ENCODE assay signal across 8 cellular contexts in the genomic region with DNA sequence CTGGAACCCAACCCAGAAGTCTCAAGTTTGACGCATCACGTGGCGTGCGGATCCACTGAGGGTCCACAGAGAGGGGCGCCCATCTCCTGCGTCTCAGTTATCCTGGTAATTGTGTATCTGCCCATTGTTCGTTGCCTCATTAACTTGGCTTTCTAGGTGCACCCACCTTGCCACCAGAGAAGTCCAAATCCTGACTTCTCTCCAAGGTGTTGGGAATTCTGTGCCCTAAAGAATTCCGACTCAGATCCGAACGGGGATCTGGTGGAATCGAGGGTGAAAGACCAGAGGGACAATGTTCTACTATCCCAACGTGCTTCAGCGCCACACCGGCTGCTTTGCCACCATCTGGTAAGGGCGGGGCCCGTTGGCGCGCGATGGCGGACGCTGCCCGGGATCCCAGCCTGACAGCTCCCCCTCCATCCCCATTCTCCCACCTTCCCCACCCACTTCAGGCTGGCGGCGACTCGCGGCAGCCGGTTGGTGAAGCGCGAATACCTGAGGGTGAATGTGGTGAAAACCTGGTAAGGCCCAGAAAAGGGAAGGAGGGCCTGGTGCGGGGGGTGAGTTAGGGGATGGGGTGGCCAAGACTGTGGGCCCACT. TPM values are rescaled to one million over a fixed set of nuclear protein-coding genes. Genes with fewer than 3 reads are reported as not detected.
DNase-seq lines count a peak whose midpoint lies in the region; ATAC-seq lines count a peak whose summit lies in the region.

No MANE protein-coding gene starts in this region.

- H3K4me3 Mint-ChIP-seq in activated T-helper 1 cell treated with anti-CD3 and anti-CD28 coated beads, Interleukin-12 subunit alpha, Interleukin-12 subunit beta, Interleukin-2, Interleukin-4 antibody, amounts not matched to agents 30 ng/mL and 10 ng/mL and 1 ng/mL, durations not matched to agents 14 hours and 24 hours and 36 hours = peak overlapping the region; percentile 37
- H3K4me3 Mint-ChIP-seq in stimulated activated naive CD8-positive, alpha-beta T cell treated with anti-CD3 and anti-CD28 coated beads, Interleukin-15, amount 100 ng/mL, for 72 hours = peak overlapping the region; percentile 88 to 95

- no peaks in the 10 kb centered on the region for H3K9me3 Mint-ChIP-seq in activated T-helper 1 cell treated with anti-CD3 and anti-CD28 coated beads, Interleukin-12 subunit alpha, Interleukin-12 subunit beta, Interleukin-2, Interleukin-4 antibody, amounts not matched to agents 30 ng/mL and 10 ng/mL and 1 ng/mL, durations not matched to agents 14 hours and 24 hours and 36 hours
- no peaks in the 10 kb centered on the region for H3K9me3 Mint-ChIP-seq in stimulated activated naive CD8-positive, alpha-beta T cell treated with anti-CD3 and anti-CD28 coated beads, Interleukin-15, amount 100 ng/mL, for 72 hours

- H3K27me3 Mint-ChIP-seq in activated T-helper 1 cell treated with anti-CD3 and anti-CD28 coated beads, Interleukin-12 subunit alpha, Interleukin-12 subunit beta, Interleukin-2, Interleukin-4 antibody, amounts not matched to agents 30 ng/mL and 10 ng/mL and 1 ng/mL, durations not matched to agents 14 hours and 24 hours and 36 hours (ENCODE audit: insufficient read depth) = no peaks in the 10 kb centered on the region
- no peaks in the 10 kb centered on the region for H3K27me3 Mint-ChIP-seq in stimulated activated naive CD8-positive, alpha-beta T cell treated with anti-CD3 and anti-CD28 coated beads, Interleukin-15, amount 100 ng/mL, for 72 hours

- peaks cover 5% of the 10 kb centered on the region for H3K4me1 ChIP-seq in iPS-18a (ENCODE audit: control insufficient read depth, low read depth, low read length)

- H3K36me3 ChIP-seq in iPS-18a (ENCODE audit: control insufficient read depth, low read depth, low read length) = peaks cover 4% of the 10 kb centered on the region

- intact Hi-C loops in activated T-helper 1 cell treated with anti-CD3 and anti-CD28 coated beads, Interleukin-12 subunit alpha, Interleukin-12 subunit beta, Interleukin-2, Interleukin-4 antibody, amounts not matched to agents 30 ng/mL and 10 ng/mL and 1 ng/mL, durations not matched to agents 14 hours and 24 hours and 36 hours (cut with micrococcal nuclease) = no loop called here

- ATAC-seq in stimulated activated naive CD8-positive, alpha-beta T cell treated with anti-CD3 and anti-CD28 coated beads, Interleukin-15, amount 100 ng/mL, for 72 hours = no peak
- no peak for ATAC-seq in HG03025 (IDR thresholded peaks at IDR 0.05; ENCODE audit: low FRiP score, unreplicated experiment)

- H3K4me1 Mint-ChIP-seq in activated T-helper 1 cell treated with anti-CD3 and anti-CD28 coated beads, Interleukin-12 subunit alpha, Interleukin-12 subunit beta, Interleukin-2, Interleukin-4 antibody, amounts not matched to agents 30 ng/mL and 10 ng/mL and 1 ng/mL, durations not matched to agents 14 hours and 24 hours and 36 hours (ENCODE audit: low read depth) = peaks cover 20% of the 10 kb centered on the region
- peaks cover 37% of the 10 kb centered on the region for H3K4me1 Mint-ChIP-seq in stimulated activated naive CD8-positive, alpha-beta T cell treated with anti-CD3 and anti-CD28 coated beads, Interleukin-15, amount 100 ng/mL, for 72 hours

- H3K36me3 Mint-ChIP-seq in activated T-helper 1 cell treated with anti-CD3 and anti-CD28 coated beads, Interleukin-12 subunit alpha, Interleukin-12 subunit beta, Interleukin-2, Interleukin-4 antibody, amounts not matched to agents 30 ng/mL and 10 ng/mL and 1 ng/mL, durations not matched to agents 14 hours and 24 hours and 36 hours (ENCODE audit: low read depth) = peaks cover 41% of the 10 kb centered on the region

- DNase-seq in NCI-H524 (lab: John Stamatoyannopoulos, UW) (peak; percentile 70 to 85), NCI-H524 treated with DMSO at 0.1 percent for 48 hours (lab: John Stamatoyannopoulos, UW) (no peak), DMS153 (lab: John Stamatoyannopoulos, UW) (no peak), AG08395 (ENCODE audit: low spot score) (no peak)
- DNase-seq in activated T-helper 1 cell treated with anti-CD3 and anti-CD28 coated beads, Interleukin-12 subunit alpha, Interleukin-12 subunit beta, Interleukin-2, Interleukin-4 antibody, amounts not matched to agents 30 ng/mL and 10 ng/mL and 1 ng/mL, durations not matched to agents 14 hours and 24 hours and 36 hours (ENCODE audit: low spot score) = no peak
- DNase-seq in stimulated activated naive CD8-positive, alpha-beta T cell treated with anti-CD3 and anti-CD28 coated beads, Interleukin-15, amount 100 ng/mL, for 72 hours = no peak

- H3K27ac ChIP-seq in iPS-18a (ENCODE audit: low read length) = no peak overlapping the region

- peak overlapping the region; percentile 57 for H3K4me3 ChIP-seq in iPS-18a (ENCODE audit: low read length)

- H3K9me3 ChIP-seq in iPS-18a (ENCODE audit: control insufficient read depth, low read depth, low read length) = no peaks in the 10 kb centered on the region

- H3K27me3 ChIP-seq in iPS-18a (ENCODE audit: control insufficient read depth, insufficient read depth, low read length) = no peaks in the 10 kb centered on the region

- H3K27ac Mint-ChIP-seq in activated T-helper 1 cell treated with anti-CD3 and anti-CD28 coated beads, Interleukin-12 subunit alpha, Interleukin-12 subunit beta, Interleukin-2, Interleukin-4 antibody, amounts not matched to agents 30 ng/mL and 10 ng/mL and 1 ng/mL, durations not matched to agents 14 hours and 24 hours and 36 hours = peak overlapping the region; percentile 55
- peak overlapping the region; percentile 74 to 88 for H3K27ac Mint-ChIP-seq in stimulated activated naive CD8-positive, alpha-beta T cell treated with anti-CD3 and anti-CD28 coated beads, Interleukin-15, amount 100 ng/mL, for 72 hours

- H3K9ac ChIP-seq in iPS-18a (ENCODE audit: low read length) = peak overlapping the region; percentile 16

RNA-seq across cellular contexts. Expression of a gene that starts 0.5 kb away (rescaled TPM):
- 27.8 and 28.9 TPM in 2 replicates for total RNA-seq in activated T-helper 1 cell treated with anti-CD3 and anti-CD28 coated beads, Interleukin-12 subunit alpha, Interleukin-12 subunit beta, Interleukin-2, Interleukin-4 antibody, amounts not matched to agents 30 ng/mL and 10 ng/mL and 1 ng/mL, durations not matched to agents 14 hours and 24 hours and 36 hours

RNA-seq across cellular contexts. Expression of a gene that starts 11.3 kb away (rescaled TPM):
- 130 and 152 TPM in 2 replicates for total RNA-seq in activated T-helper 1 cell treated with anti-CD3 and anti-CD28 coated beads, Interleukin-12 subunit alpha, Interleukin-12 subunit beta, Interleukin-2, Interleukin-4 antibody, amounts not matched to agents 30 ng/mL and 10 ng/mL and 1 ng/mL, durations not matched to agents 14 hours and 24 hours and 36 hours

RNA-seq across cellular contexts. Expression of a gene that starts 16.3 kb away (rescaled TPM):
- total RNA-seq in activated T-helper 1 cell treated with anti-CD3 and anti-CD28 coated beads, Interleukin-12 subunit alpha, Interleukin-12 subunit beta, Interleukin-2, Interleukin-4 antibody, amounts not matched to agents 30 ng/mL and 10 ng/mL and 1 ng/mL, durations not matched to agents 14 hours and 24 hours and 36 hours = 106 and 107 TPM in 2 replicates

RNA-seq across cellular contexts. Expression of a gene that starts 22.9 kb away (rescaled TPM):
- total RNA-seq in activated T-helper 1 cell treated with anti-CD3 and anti-CD28 coated beads, Interleukin-12 subunit alpha, Interleukin-12 subunit beta, Interleukin-2, Interleukin-4 antibody, amounts not matched to agents 30 ng/mL and 10 ng/mL and 1 ng/mL, durations not matched to agents 14 hours and 24 hours and 36 hours = 34.5 and 35.3 TPM in 2 replicates

RNA-seq across cellular contexts. Expression of a gene that starts 25.1 kb away (rescaled TPM):
- total RNA-seq in activated T-helper 1 cell treated with anti-CD3 and anti-CD28 coated beads, Interleukin-12 subunit alpha, Interleukin-12 subunit beta, Interleukin-2, Interleukin-4 antibody, amounts not matched to agents 30 ng/mL and 10 ng/mL and 1 ng/mL, durations not matched to agents 14 hours and 24 hours and 36 hours = 115 and 129 TPM in 2 replicates

Comparison
In these comparisons a context has a peak if more than half of its experiments do, and no peak if none do; other contexts are left out.
1. DNase-seq: peak in NCI-H524 (2 of 2); none in NCI-H524 treated with DMSO at 0.1 percent for 48 hours (single experiment), activated T-helper 1 cell treated with anti-CD3 and anti-CD28 coated beads, Interleukin-12 subunit alpha, Interleukin-12 subunit beta, Interleukin-2, Interleukin-4 antibody, amounts not matched to agents 30 ng/mL and 10 ng/mL and 1 ng/mL, durations not matched to agents 14 hours and 24 hours and 36 hours (single experiment), stimulated activated naive CD8-positive, alpha-beta T cell treated with anti-CD3 and anti-CD28 coated beads, Interleukin-15, amount 100 ng/mL, for 72 hours (0 of 2), DMS153 (single experiment) and AG08395 (single experiment).